Comparison of ENCODE assay signal across 1 cellular context in the genomic region with DNA sequence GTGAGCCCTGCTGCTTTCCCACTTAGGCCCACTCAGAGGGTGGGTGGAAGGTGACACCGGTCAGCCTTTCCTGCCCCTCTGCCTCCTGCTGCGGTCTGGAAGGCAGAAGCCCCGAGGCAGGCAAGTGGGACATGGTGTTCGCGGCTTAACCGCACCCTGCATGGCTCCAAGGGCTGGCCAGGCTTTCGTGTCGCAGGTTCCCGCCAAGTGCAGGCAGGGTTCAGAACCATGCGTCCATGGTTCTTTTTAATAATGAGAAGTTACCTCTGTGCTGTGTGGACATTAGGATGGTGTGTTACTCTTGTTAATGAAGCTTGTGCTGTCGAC.
TF ChIP-seq lines count a peak whose summit lies in the region.

No MANE protein-coding gene starts in this region.

TF ChIP-seq in liver, 16 proteins besides CTCF, POLR2A, EP300 and RAD21 (continued from another document):
- TF ChIP-seq GABPA (IDR thresholded peaks at IDR 0.05 in 1 of 2, conservative IDR thresholded peaks at IDR 0.05 in 1 of 2) (no peak), HNF4G (IDR thresholded peaks at IDR 0.05) (no peak), SP1 (IDR thresholded peaks at IDR 0.05) (no peak)
